8 cellular contexts compared by ENCODE assay signal in the genomic region with DNA sequence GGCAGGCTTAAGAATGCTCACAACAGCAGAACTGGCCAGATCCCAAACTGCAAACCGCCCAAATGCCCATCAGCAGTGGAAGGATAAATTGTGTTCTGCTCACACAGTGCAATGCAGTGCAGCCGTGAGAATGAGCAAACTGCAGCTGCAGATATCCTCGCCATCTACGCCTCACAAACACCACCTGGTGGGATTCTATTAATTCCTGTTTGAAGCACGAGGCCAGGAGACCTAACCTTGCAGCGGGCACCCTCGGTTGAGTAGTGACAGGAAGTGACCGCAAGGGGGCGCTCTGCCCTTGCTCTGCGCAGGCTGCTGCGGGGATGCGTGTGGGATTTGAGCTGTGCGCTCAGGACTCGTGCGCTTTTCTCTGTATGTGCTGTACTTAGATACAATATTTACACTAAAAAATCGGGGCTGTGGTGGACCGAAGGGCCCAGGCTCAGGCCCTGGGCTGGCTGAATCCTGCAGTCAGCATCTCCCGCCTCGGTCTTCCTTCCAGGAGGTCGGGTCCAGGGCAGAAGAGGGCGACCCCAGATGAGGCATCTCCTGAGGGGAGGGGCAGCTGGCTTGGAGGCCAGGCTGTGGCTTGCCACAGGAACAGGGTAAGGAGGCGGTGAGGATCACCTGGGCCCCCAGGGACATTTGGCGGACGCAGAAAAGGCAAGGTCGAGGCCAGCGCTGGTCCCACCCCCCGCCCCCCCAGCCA. TPM values are rescaled to one million over a fixed set of nuclear protein-coding genes. Genes with fewer than 3 reads are reported as not detected.
A peak's percentile ranks its signal among the peaks of the same experiment; 100 is the strongest.
DNase-seq lines count a peak whose midpoint lies in the region; ATAC-seq and TF ChIP-seq lines count a peak whose summit lies in the region.

No MANE protein-coding gene starts in this region.

- H3K4me3 ChIP-seq in HFF-Myc (replicated peaks; ENCODE audit: low read depth, low read length) (no peak overlapping the region), NB4 (ENCODE audit: low read depth, low read length) (no peak overlapping the region)

- DNase-seq in GM10248 (ENCODE audit: extremely low spot score) (peak; percentile 89), HFF-Myc (ENCODE audit: extremely low read depth, low read depth) (peak; percentile 48), NB4 (ENCODE audit: low read depth) (peak; percentile 88), Right ventricle myocardium superior (peak; percentile 87), posterior vena cava (ENCODE audit: low spot score) (peak; percentile 93), ureter (ENCODE audit: low spot score) (peak; percentile 85)
- DNase-seq in activated naive CD4-positive, alpha-beta T cell treated with anti-CD3 and anti-CD28 coated beads, Interleukin-2, amount 50 U/mL, for 16 hours: peak; percentile 83

- POLR2A ChIA-PET in GM10248 (lab: Yijun Ruan, JAX): no interaction called here

- intact Hi-C loops in Right ventricle myocardium superior (cut with DNase I): loop anchor here (2.0 kb wide), 1 partner anchor 292 kb away; no protein-coding TSS in a partner anchor
- intact Hi-C loops in posterior vena cava (cut with DNase I): loop anchor here (2.0 to 10.0 kb wide), 3 partner anchors 292 to 750 kb away; no protein-coding TSS in a partner anchor

- CTCF ChIA-PET in GM10248 (lab: Yijun Ruan, JAX): interaction anchor here (0.6 to 8.3 kb wide), 51 partner anchors 9 to 798 kb away, joined by 3 to 129 read pairs (median 4); a partner anchor contains a TSS

- TF ChIP-seq CTCF in GM10248 (IDR thresholded peaks at IDR 0.05; ENCODE audit: control extremely low read depth, extremely low read depth, low read depth, missing control alignments) (peak; percentile 93), HFF-Myc (IDR thresholded peaks at IDR 0.05; ENCODE audit: low read depth, low read length, missing control alignments) (peak; percentile 95), NB4 (IDR thresholded peaks at IDR 0.05; ENCODE audit: low read depth, low read length) (peak; percentile 92)

- TF ChIP-seq POLR2A in NB4 (IDR thresholded peaks at IDR 0.05; ENCODE audit: extremely low read depth, insufficient read length): no peak

- peak; percentile 97 for ATAC-seq in SK-N-SH treated with all-trans-retinoic acid at 6 μM for 48 hours
- peak; percentile 89 for ATAC-seq in Right ventricle myocardium superior (ENCODE audit: poor library complexity)

TF ChIP-seq in SK-N-SH treated with all-trans-retinoic acid at 6 μM for 48 hours, 23 proteins besides CTCF, POLR2A, EP300 and RAD21:
- TF ChIP-seq, protein P1, sequence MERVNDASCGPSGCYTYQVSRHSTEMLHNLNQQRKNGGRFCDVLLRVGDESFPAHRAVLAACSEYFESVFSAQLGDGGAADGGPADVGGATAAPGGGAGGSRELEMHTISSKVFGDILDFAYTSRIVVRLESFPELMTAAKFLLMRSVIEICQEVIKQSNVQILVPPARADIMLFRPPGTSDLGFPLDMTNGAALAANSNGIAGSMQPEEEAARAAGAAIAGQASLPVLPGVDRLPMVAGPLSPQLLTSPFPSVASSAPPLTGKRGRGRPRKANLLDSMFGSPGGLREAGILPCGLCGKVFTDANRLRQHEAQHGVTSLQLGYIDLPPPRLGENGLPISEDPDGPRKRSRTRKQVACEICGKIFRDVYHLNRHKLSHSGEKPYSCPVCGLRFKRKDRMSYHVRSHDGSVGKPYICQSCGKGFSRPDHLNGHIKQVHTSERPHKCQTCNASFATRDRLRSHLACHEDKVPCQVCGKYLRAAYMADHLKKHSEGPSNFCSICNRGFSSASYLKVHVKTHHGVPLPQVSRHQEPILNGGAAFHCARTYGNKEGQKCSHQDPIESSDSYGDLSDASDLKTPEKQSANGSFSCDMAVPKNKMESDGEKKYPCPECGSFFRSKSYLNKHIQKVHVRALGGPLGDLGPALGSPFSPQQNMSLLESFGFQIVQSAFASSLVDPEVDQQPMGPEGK (CRISPR knock-in tag; IDR thresholded peaks at IDR 0.05; ENCODE audit: borderline replicate concordance): no peak
- TF ChIP-seq, protein P2, sequence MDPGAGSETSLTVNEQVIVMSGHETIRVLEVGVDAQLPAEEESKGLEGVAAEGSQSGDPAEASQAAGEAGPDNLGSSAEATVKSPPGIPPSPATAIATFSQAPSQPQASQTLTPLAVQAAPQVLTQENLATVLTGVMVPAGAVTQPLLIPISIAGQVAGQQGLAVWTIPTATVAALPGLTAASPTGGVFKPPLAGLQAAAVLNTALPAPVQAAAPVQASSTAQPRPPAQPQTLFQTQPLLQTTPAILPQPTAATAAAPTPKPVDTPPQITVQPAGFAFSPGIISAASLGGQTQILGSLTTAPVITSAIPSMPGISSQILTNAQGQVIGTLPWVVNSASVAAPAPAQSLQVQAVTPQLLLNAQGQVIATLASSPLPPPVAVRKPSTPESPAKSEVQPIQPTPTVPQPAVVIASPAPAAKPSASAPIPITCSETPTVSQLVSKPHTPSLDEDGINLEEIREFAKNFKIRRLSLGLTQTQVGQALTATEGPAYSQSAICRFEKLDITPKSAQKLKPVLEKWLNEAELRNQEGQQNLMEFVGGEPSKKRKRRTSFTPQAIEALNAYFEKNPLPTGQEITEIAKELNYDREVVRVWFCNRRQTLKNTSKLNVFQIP (CRISPR knock-in tag; IDR thresholded peaks at IDR 0.05; ENCODE audit: borderline replicate concordance, low read depth): no peak
- TF ChIP-seq CSDC2 (CRISPR knock-in tag; IDR thresholded peaks at IDR 0.05): no peak
- no peak for TF ChIP-seq ZC3H10 (CRISPR knock-in tag; IDR thresholded peaks at IDR 0.05)
- no peak for TF ChIP-seq TCF4 (CRISPR knock-in tag; IDR thresholded peaks at IDR 0.05; ENCODE audit: borderline replicate concordance)
- TF ChIP-seq, protein P3, sequence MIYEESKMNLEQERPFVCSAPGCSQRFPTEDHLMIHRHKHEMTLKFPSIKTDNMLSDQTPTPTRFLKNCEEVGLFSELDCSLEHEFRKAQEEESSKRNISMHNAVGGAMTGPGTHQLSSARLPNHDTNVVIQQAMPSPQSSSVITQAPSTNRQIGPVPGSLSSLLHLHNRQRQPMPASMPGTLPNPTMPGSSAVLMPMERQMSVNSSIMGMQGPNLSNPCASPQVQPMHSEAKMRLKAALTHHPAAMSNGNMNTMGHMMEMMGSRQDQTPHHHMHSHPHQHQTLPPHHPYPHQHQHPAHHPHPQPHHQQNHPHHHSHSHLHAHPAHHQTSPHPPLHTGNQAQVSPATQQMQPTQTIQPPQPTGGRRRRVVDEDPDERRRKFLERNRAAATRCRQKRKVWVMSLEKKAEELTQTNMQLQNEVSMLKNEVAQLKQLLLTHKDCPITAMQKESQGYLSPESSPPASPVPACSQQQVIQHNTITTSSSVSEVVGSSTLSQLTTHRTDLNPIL (CRISPR knock-in tag; IDR thresholded peaks at IDR 0.05; ENCODE audit: low read depth): no peak
- TF ChIP-seq, protein P4, sequence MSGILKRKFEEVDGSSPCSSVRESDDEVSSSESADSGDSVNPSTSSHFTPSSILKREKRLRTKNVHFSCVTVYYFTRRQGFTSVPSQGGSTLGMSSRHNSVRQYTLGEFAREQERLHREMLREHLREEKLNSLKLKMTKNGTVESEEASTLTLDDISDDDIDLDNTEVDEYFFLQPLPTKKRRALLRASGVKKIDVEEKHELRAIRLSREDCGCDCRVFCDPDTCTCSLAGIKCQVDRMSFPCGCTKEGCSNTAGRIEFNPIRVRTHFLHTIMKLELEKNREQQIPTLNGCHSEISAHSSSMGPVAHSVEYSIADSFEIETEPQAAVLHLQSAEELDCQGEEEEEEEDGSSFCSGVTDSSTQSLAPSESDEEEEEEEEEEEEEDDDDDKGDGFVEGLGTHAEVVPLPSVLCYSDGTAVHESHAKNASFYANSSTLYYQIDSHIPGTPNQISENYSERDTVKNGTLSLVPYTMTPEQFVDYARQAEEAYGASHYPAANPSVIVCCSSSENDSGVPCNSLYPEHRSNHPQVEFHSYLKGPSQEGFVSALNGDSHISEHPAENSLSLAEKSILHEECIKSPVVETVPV (CRISPR knock-in tag; IDR thresholded peaks at IDR 0.05): no peak
- no peak for TF ChIP-seq ZFP3 (CRISPR knock-in tag; IDR thresholded peaks at IDR 0.05)
- TF ChIP-seq ZNF565 (CRISPR knock-in tag; conservative IDR thresholded peaks at IDR 0.05; ENCODE audit: low read depth): no peak
- TF ChIP-seq PPARA (CRISPR knock-in tag; IDR thresholded peaks at IDR 0.05; ENCODE audit: borderline replicate concordance): no peak
- TF ChIP-seq GLIS3 (CRISPR knock-in tag; IDR thresholded peaks at IDR 0.05): no peak
- TF ChIP-seq ARNTL (CRISPR knock-in tag; IDR thresholded peaks at IDR 0.05; ENCODE audit: borderline replicate concordance, low read depth): no peak
- no peak for TF ChIP-seq BACH2 (CRISPR knock-in tag; IDR thresholded peaks at IDR 0.05; ENCODE audit: borderline replicate concordance)
- no peak for TF ChIP-seq ZNF8 (CRISPR knock-in tag; IDR thresholded peaks at IDR 0.05)

RNA-seq across cellular contexts. Expression of a gene that starts 19.8 kb away (rescaled TPM):
- total RNA-seq in Right ventricle myocardium superior: 111 TPM
- 100 to 1,000 TPM; 111 to 144 TPM for total RNA-seq in posterior vena cava
- total RNA-seq in ureter: 125 TPM
